ENCODE assay signal across 8 cellular contexts in genomic region chr1:181128592-181129497, GRCh38. TPM values are rescaled to one million over a fixed set of nuclear protein-coding genes. Genes with fewer than 3 reads are reported as not detected.
A peak's percentile ranks its signal among the peaks of the same experiment; 100 is the strongest.
DNase-seq lines count a peak whose midpoint lies in the region; ATAC-seq, FAIRE-seq and TF ChIP-seq lines count a peak whose summit lies in the region.

No MANE protein-coding gene starts in this region.

- H3K4me3 ChIP-seq in GM06990 (replicated peaks; ENCODE audit: low read depth, low read length), result peak overlapping the region; percentile 31
- H3K4me3 ChIP-seq in HUES64 (ENCODE audit: low read length), result peak overlapping the region; percentile 7; the same call in 1 of the 2 replicates
- H3K4me3 ChIP-seq in right lobe of liver, result no peak overlapping the region

- no peaks in the 10 kb centered on the region for H3K36me3 Mint-ChIP-seq in T-helper 17 cell (ENCODE audit: low read depth)

- peak overlapping the region; percentile 18; the same call in 1 of the 2 replicates for H3K27ac ChIP-seq in HUES64 (ENCODE audit: low read depth, low read length)
- no peak overlapping the region for H3K27ac ChIP-seq in right lobe of liver

- peaks cover 21% of the 10 kb centered on the region for H3K4me1 Mint-ChIP-seq in T-helper 17 cell

- TF ChIP-seq CTCF in GM06990 (IDR thresholded peaks at IDR 0.05; ENCODE audit: insufficient read depth, low read length, poor library complexity, severe bottlenecking), result no peak
- no peak for TF ChIP-seq CTCF in right lobe of liver (IDR thresholded peaks at IDR 0.05)

- peaks cover 7% of the 10 kb centered on the region for H3K27me3 Mint-ChIP-seq in T-helper 17 cell

- no peak for TF ChIP-seq POLR2A in right lobe of liver (IDR thresholded peaks at IDR 0.05)

- H3K27me3 ChIP-seq in GM06990 (replicated peaks; ENCODE audit: control insufficient read depth, insufficient read depth, low read length), result no peaks in the 10 kb centered on the region
- no peaks in the 10 kb centered on the region for H3K27me3 ChIP-seq in HUES64 (ENCODE audit: insufficient read depth, low read length)
- H3K27me3 ChIP-seq in right lobe of liver, result no peaks in the 10 kb centered on the region

- 37% methylated on average over 19 of the region's 19 CpGs for WGBS in HUES64
- WGBS in right lobe of liver (ENCODE audit: insufficient coverage, low coverage, low lambda C conversion rate, missing lambda C conversion rate), result 57% methylated on average over 11 of the region's 19 CpGs

- DNase-seq in GM06990 (ENCODE audit: extremely low read depth, insufficient read length), result peak; percentile 82
- no peak for DNase-seq in T-helper 17 cell
- DNase-seq in right lobe of liver, result peak in 2 of 3 donors; percentile 42 to 65
- no peak for DNase-seq in RCC 7860 (ENCODE audit: low spot score)
- DNase-seq in COLO668 (lab: John Stamatoyannopoulos, UW; ENCODE audit: unreplicated experiment), result no peak
- DNase-seq in activated CD8-positive, alpha-beta memory T cell treated with anti-CD3 and anti-CD28 coated beads, Interleukin-2, amount 50 U/mL, for 4 hours, result no peak

- ATAC-seq in GM21381 (IDR thresholded peaks at IDR 0.05; ENCODE audit: unreplicated experiment) (peak; percentile 48), T-helper 17 cell (peak; percentile 64), right lobe of liver (peak; percentile 18 to 48 (median 30))

- H3K36me3 ChIP-seq in GM06990 (ENCODE audit: control insufficient read depth, insufficient read depth, low read length) (no peaks in the 10 kb centered on the region), HUES64 (ENCODE audit: insufficient read depth, low read length) (no peaks in the 10 kb centered on the region), right lobe of liver (no peaks in the 10 kb centered on the region)

- H3K9me3 ChIP-seq in HUES64 (ENCODE audit: insufficient read depth, low read depth, low read length) (no peaks in the 10 kb centered on the region), T-helper 17 cell (ENCODE audit: control insufficient read depth, low read length, poor library complexity, severe bottlenecking) (no peaks in the 10 kb centered on the region), right lobe of liver (no peaks in the 10 kb centered on the region)

- 0 out of 2 replicates have a peak overlapping the region, but pooled peaks have one; percentile 5 for H3K9ac ChIP-seq in HUES64 (ENCODE audit: low read depth, low read length)

- intact Hi-C loops in right lobe of liver (cut with DNase I), result no loop called here

- peaks cover 34% of the 10 kb centered on the region for H3K4me1 ChIP-seq in HUES64 (ENCODE audit: insufficient read depth, low read length)
- H3K4me1 ChIP-seq in right lobe of liver, result peaks cover 0 to 12% (median 2%) of the 10 kb centered on the region in 4 donors

- no peak for FAIRE-seq in RCC 7860 (lab: Jason Lieb, UNC)

- H3K27ac Mint-ChIP-seq in T-helper 17 cell, result no peak overlapping the region

- H3K4me3 Mint-ChIP-seq in T-helper 17 cell, result peak overlapping the region; percentile 71

RNA-seq across cellular contexts. Expression of gene IER5, which starts 40.3 kb away (rescaled TPM):
- 5.6 TPM for polyA plus RNA-seq in HUES64 (2013, experiment 1 of 2)
- polyA plus RNA-seq in HUES64 (2013, experiment 2 of 2), result 7.2 TPM
- total RNA-seq in T-helper 17 cell (100 to 1,000 TPM; 123 to 145 TPM), right lobe of liver (1 to 10 TPM; 2.0 to 6.2 (median 3.4) TPM)

Comparison
In these comparisons a context has a peak if more than half of its experiments do, and no peak if none do; other contexts are left out.
1. DNase-seq: peak in GM06990 (single experiment) and right lobe of liver (2 of 3); none in T-helper 17 cell (0 of 3), RCC 7860 (single experiment), COLO668 (single experiment) and activated CD8-positive, alpha-beta memory T cell treated with anti-CD3 and anti-CD28 coated beads, Interleukin-2, amount 50 U/mL, for 4 hours (single experiment).
2. H3K4me3 ChIP-seq: peak in GM06990 (single experiment) and HUES64 (single experiment); none in right lobe of liver (0 of 3).
3. RNA of gene IER5, which starts 40.3 kb away (total RNA-seq): 123 to 145 TPM in T-helper 17 cell; 2.0 to 6.2 TPM in right lobe of liver; every median in the first group is over 10 times any median in the second.
4. Peak in every context shown above with its lines, with median percentiles within 50 percentile points of each other: ATAC-seq.